In the genomic region with DNA sequence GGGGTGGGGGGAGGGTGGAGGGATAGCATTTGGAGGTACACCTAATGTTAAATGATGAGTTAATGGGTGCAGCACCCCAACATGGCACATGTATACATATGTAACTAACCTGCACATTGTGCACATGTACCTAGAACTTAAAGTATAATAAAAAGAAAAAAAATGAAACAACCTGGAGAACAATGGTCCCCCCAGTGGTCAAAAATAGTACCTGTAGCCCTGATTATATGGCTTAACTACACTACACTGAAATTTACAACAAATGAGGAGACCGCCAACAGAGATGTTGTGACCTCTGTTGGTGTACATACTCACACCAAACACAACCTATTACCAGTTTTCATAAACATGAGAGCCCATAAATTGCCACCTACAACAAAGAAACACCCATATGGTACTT, we compare ENCODE assay signal across 18 cellular contexts. TPM values are rescaled to one million over a fixed set of nuclear protein-coding genes. Genes with fewer than 3 reads are reported as not detected.
DNase-seq lines count a peak whose midpoint lies in the region; ATAC-seq and TF ChIP-seq lines count a peak whose summit lies in the region.
"Had no signal": no experiment of that assay in that cellular context is flagged by ENCODE, and none has a peak within 500 bp of the region (broad histone marks: within the 10 kb centered on the region; RNA-seq: fewer than 3 reads in every experiment).

No MANE protein-coding gene starts in this region.

- ATAC-seq in HG03159 (IDR thresholded peaks at IDR 0.05; ENCODE audit: unreplicated experiment) (peak; percentile 79), RWPE2 (ENCODE audit: low read depth) (no peak), T-helper 17 cell (no peak), right lobe of liver (no peak)
- ATAC-seq: naive thymus-derived CD4-positive, alpha-beta T cell had no signal

- DNase-seq in RWPE2 (ENCODE audit: low spot score) = no peak
- no peak for DNase-seq in osteoblast (ENCODE audit: insufficient read length, low spot score, missing footprints)
- DNase-seq in T-helper 17 cell = no peak
- DNase-seq in right lobe of liver = no peak
- no peak for DNase-seq in C1 segment of cervical spinal cord (lab: John Stamatoyannopoulos, UW)
- DNase-seq: activated CD4-positive, alpha-beta T cell treated with anti-CD3 and anti-CD28 coated beads for 4 hours; activated naive CD4-positive, alpha-beta T cell treated with anti-CD3 and anti-CD28 coated beads, Interleukin-2, amount 50 U/mL, for 16 hours; foreskin fibroblast; KG1; naive thymus-derived CD4-positive, alpha-beta T cell; NCI-H1694; NCI-H526 treated with DMSO at 0.1 percent for 48 hours; SHP77; stimulated activated CD4-positive, alpha-beta T cell treated with anti-CD3 and anti-CD28 coated beads, Interleukin-15, amount 100 ng/mL, for 24 hours had no signal

- no peaks in the 10 kb centered on the region for H3K27me3 Mint-ChIP-seq in T-helper 17 cell
- H3K27me3 Mint-ChIP-seq: brain had no signal

- H2AFZ ChIP-seq in osteoblast (ENCODE audit: low read length) = no peak overlapping the region

- H3K4me1 Mint-ChIP-seq in T-helper 17 cell = peaks cover 4% of the 10 kb centered on the region
- H3K4me1 Mint-ChIP-seq: brain had no signal

- H3K27ac Mint-ChIP-seq in T-helper 17 cell = no peak overlapping the region
- H3K27ac Mint-ChIP-seq: brain; naive thymus-derived CD4-positive, alpha-beta T cell had no signal

- no peaks in the 10 kb centered on the region for H3K36me3 Mint-ChIP-seq in T-helper 17 cell (ENCODE audit: low read depth)
- H3K36me3 Mint-ChIP-seq: brain; naive thymus-derived CD4-positive, alpha-beta T cell had no signal

- H3K27ac ChIP-seq in RWPE2 (ENCODE audit: poor library complexity, severe bottlenecking) (no peak overlapping the region), osteoblast (ENCODE audit: low read depth, low read length) (no peak overlapping the region), right lobe of liver (no peak overlapping the region)

- H3K4me2 ChIP-seq in osteoblast (ENCODE audit: insufficient read depth, low read length) = no peak overlapping the region

- intact Hi-C loops in right lobe of liver (cut with DNase I) = no loop called here

- no peaks in the 10 kb centered on the region for H3K79me2 ChIP-seq in osteoblast (ENCODE audit: insufficient read depth, low read length)

- no peaks in the 10 kb centered on the region for H3K27me3 ChIP-seq in RWPE2 (ENCODE audit: insufficient read depth, poor library complexity, severe bottlenecking)
- H3K27me3 ChIP-seq in osteoblast (ENCODE audit: insufficient read depth, low read length) = peaks cover 2% of the 10 kb centered on the region
- no peaks in the 10 kb centered on the region for H3K27me3 ChIP-seq in right lobe of liver

- no peak overlapping the region for H3K4me3 ChIP-seq in GM12875 (ENCODE audit: low read depth, low read length)
- no peak overlapping the region for H3K4me3 ChIP-seq in RWPE2 (ENCODE audit: severe bottlenecking)
- no peak overlapping the region for H3K4me3 ChIP-seq in osteoblast (ENCODE audit: insufficient read depth, low read length)
- H3K4me3 ChIP-seq in right lobe of liver = no peak overlapping the region

- 100% methylated on average over 1 of the region's 1 CpG for WGBS in right lobe of liver (ENCODE audit: insufficient coverage, low coverage, low lambda C conversion rate, missing lambda C conversion rate)

- 0 out of 2 replicates have a peak, but pooled peaks have one; percentile 8 for TF ChIP-seq CTCF in GM12875 (IDR thresholded peaks at IDR 0.05; ENCODE audit: borderline replicate concordance, insufficient read depth, low read depth, low read length)
- TF ChIP-seq CTCF in RWPE2 (IDR thresholded peaks at IDR 0.05; ENCODE audit: poor library complexity, severe bottlenecking) = peak; percentile 21
- peak; percentile 18 for TF ChIP-seq CTCF in osteoblast (IDR thresholded peaks at IDR 0.05; ENCODE audit: extremely low read depth, low read depth, low read length)
- TF ChIP-seq CTCF in right lobe of liver (IDR thresholded peaks at IDR 0.05) = peak in 2 of 4 donors; percentile 13 to 19

- H3K4me3 Mint-ChIP-seq in T-helper 17 cell = no peak overlapping the region
- H3K4me3 Mint-ChIP-seq: brain had no signal

- H3K9me3 ChIP-seq in RWPE2 (ENCODE audit: severe bottlenecking) = no peaks in the 10 kb centered on the region
- no peaks in the 10 kb centered on the region for H3K9me3 ChIP-seq in osteoblast (ENCODE audit: low read depth, low read length)
- no peaks in the 10 kb centered on the region for H3K9me3 ChIP-seq in T-helper 17 cell (ENCODE audit: control insufficient read depth, low read length, poor library complexity, severe bottlenecking)
- no peaks in the 10 kb centered on the region for H3K9me3 ChIP-seq in right lobe of liver
- H3K9me3 ChIP-seq: Caco-2 had no signal

- TF ChIP-seq POLR2A in right lobe of liver (IDR thresholded peaks at IDR 0.05) = no peak

- H3K4me1 ChIP-seq in RWPE2 (ENCODE audit: insufficient read depth, poor library complexity, severe bottlenecking) = no peaks in the 10 kb centered on the region
- H3K4me1 ChIP-seq in osteoblast (ENCODE audit: insufficient read depth, low read length) = no peaks in the 10 kb centered on the region
- no peaks in the 10 kb centered on the region for H3K4me1 ChIP-seq in right lobe of liver
- H3K4me1 ChIP-seq: Caco-2 had no signal

- H3K36me3 ChIP-seq in RWPE2 (ENCODE audit: low read depth) = no peaks in the 10 kb centered on the region
- no peaks in the 10 kb centered on the region for H3K36me3 ChIP-seq in osteoblast (ENCODE audit: insufficient read depth, low read length)
- no peaks in the 10 kb centered on the region for H3K36me3 ChIP-seq in right lobe of liver

- H4K20me1 ChIP-seq in osteoblast (ENCODE audit: insufficient read depth, low read length) = no peaks in the 10 kb centered on the region

RNA-seq across cellular contexts. Expression of a gene that starts 7.3 kb away (rescaled TPM):
- total RNA-seq in osteoblast (2.2 and 2.7 TPM in 2 replicates), T-helper 17 cell (1 to 10 TPM; 8.4 to 9.1 TPM), right lobe of liver (under 1 TPM; 0.15 to 0.60 (median 0.47) TPM)
